10 cellular contexts compared by ENCODE assay signal in genomic region chr16:10827691-10828341, GRCh38. TPM values are rescaled to one million over a fixed set of nuclear protein-coding genes. Genes with fewer than 3 reads are reported as not detected.
DNase-seq lines count a peak whose midpoint lies in the region; ATAC-seq and TF ChIP-seq lines count a peak whose summit lies in the region.
"Had no signal": no experiment of that assay in that cellular context is flagged by ENCODE, and none has a peak within 500 bp of the region (broad histone marks: within the 10 kb centered on the region; RNA-seq: fewer than 3 reads in every experiment).

No MANE protein-coding gene starts in this region.

- no peaks in the 10 kb centered on the region for H3K36me3 Mint-ChIP-seq in activated naive CD4-positive, alpha-beta T cell treated with anti-CD3 and anti-CD28 coated beads, Interleukin-2, amount 50 U/mL, for 72 hours

- H3K36me3 ChIP-seq in BJ (ENCODE audit: control insufficient read depth, insufficient read depth, low read length) = no peaks in the 10 kb centered on the region
- no peaks in the 10 kb centered on the region for H3K36me3 ChIP-seq in heart left ventricle

- H3K27me3 ChIP-seq in BJ (ENCODE audit: control insufficient read depth, insufficient read depth, low read length) = no peaks in the 10 kb centered on the region; the same call in 1 of the 2 replicates
- H3K27me3 ChIP-seq in heart left ventricle = no peaks in the 10 kb centered on the region

- 7 to 17% (median 8%) methylated on average over 10 to 11 of the region's 11 CpGs for WGBS in heart left ventricle, 4 donors

- POLR2A ChIA-PET in BJ (lab: Charles Lee) = no interaction called here

- no peaks in the 10 kb centered on the region for H3K9me3 Mint-ChIP-seq in activated naive CD4-positive, alpha-beta T cell treated with anti-CD3 and anti-CD28 coated beads, Interleukin-2, amount 50 U/mL, for 72 hours

- H3K4me1 ChIP-seq in heart left ventricle = peaks cover 3 to 51% (median 33%) of the 10 kb centered on the region in 12 donors

- DNase-seq in BJ (ENCODE audit: low read depth) = peak; percentile 40
- peak; percentile 38 for DNase-seq in amniotic stem cell (lab: John Stamatoyannopoulos, UW)
- DNase-seq in heart left ventricle = peak; percentile 82 to 91 (median 90)
- peak; percentile 55 for DNase-seq in putamen (ENCODE audit: low spot score)
- no peak for DNase-seq in activated naive CD4-positive, alpha-beta T cell treated with anti-CD3 and anti-CD28 coated beads, Interleukin-2, amount 50 U/mL, for 72 hours (ENCODE audit: low spot score in 2 of 2)
- no peak for DNase-seq in Kasumi-1 (lab: John Stamatoyannopoulos, UW)
- DNase-seq in OCI-M2 (lab: John Stamatoyannopoulos, UW; ENCODE audit: unreplicated experiment) = no peak
- DNase-seq: DND-41, SHP77 treated with DMSO at 0.1 percent for 48 hours had no signal

- intact Hi-C loops in heart left ventricle (cut with DNase I) = loop anchor here in 7 of 10 donors (1.0 to 10.0 kb wide), 13 partner anchors 41 to 441 kb away; partner anchors contain the start of genes NUBP1 (in 3 of the 7), ATF7IP2 (in 1 of the 7) and CIITA (in 1 of the 7)

- no peak for TF ChIP-seq POLR2A in heart left ventricle (IDR thresholded peaks at IDR 0.05)

- CTCF ChIA-PET in BJ (lab: Yijun Ruan, JAX) = no interaction called here

- H3K4me3 ChIP-seq in BJ (ENCODE audit: low read depth, low read length) = no peak overlapping the region
- H3K4me3 ChIP-seq in heart left ventricle = peak overlapping the region in 4 of 12 donors; percentile 6 to 10 (median 8)

- peak overlapping the region; percentile 91 to 99 (median 94) for H3K27ac ChIP-seq in heart left ventricle

- no peak overlapping the region for H3K27ac Mint-ChIP-seq in activated naive CD4-positive, alpha-beta T cell treated with anti-CD3 and anti-CD28 coated beads, Interleukin-2, amount 50 U/mL, for 72 hours

- ATAC-seq in heart left ventricle (peak; percentile 67 to 79 (median 72)), HG03175 (IDR thresholded peaks at IDR 0.05; ENCODE audit: unreplicated experiment) (no peak)
- no peak for ATAC-seq in activated naive CD4-positive, alpha-beta T cell treated with anti-CD3 and anti-CD28 coated beads, Interleukin-2, amount 50 U/mL, for 72 hours

- TF ChIP-seq CTCF in BJ (IDR thresholded peaks at IDR 0.05; ENCODE audit: insufficient read depth, low read depth, low read length) (no peak), heart left ventricle (IDR thresholded peaks at IDR 0.05) (no peak)

- no peaks in the 10 kb centered on the region for H3K9me3 ChIP-seq in heart left ventricle

RNA-seq across cellular contexts. Expression of gene TVP23A, which starts 9.2 kb away (rescaled TPM):
- polyA plus RNA-seq in BJ (2011; rRNA removed) (not detected in 2 replicates), heart left ventricle (under 1 TPM; 0.08 TPM)
- not detected in 2 replicates for polyA minus RNA-seq in BJ (2011; rRNA and poly(A)+ RNA removed)
- total RNA-seq in heart left ventricle = under 1 TPM in 5 of 9 donors, not detected in 4; 0.30 to 0.95 (median 0.34) TPM
- total RNA-seq in activated naive CD4-positive, alpha-beta T cell treated with anti-CD3 and anti-CD28 coated beads, Interleukin-2, amount 50 U/mL, for 72 hours = not detected

RNA-seq across cellular contexts. Expression of gene CIITA, which starts 49.2 kb away (rescaled TPM):
- polyA plus RNA-seq in BJ (2011; rRNA removed) = 0.04 TPM in 1 of 2 replicates, not detected in the other
- polyA minus RNA-seq in BJ (2011; rRNA and poly(A)+ RNA removed) = not detected in 2 replicates
- 10 to 100 TPM in 3 of 9 donors, 1 to 10 TPM in 6; 1.6 to 73.9 (median 8.2) TPM for total RNA-seq in heart left ventricle
- 10 to 100 TPM in 1 of 2 donors, 1 to 10 TPM in 1; 2.6 to 10.8 TPM for polyA plus RNA-seq in heart left ventricle
- 1 to 10 TPM in 1 of 2 donors, under 1 TPM in 1; 0.52 to 2.3 TPM for total RNA-seq in activated naive CD4-positive, alpha-beta T cell treated with anti-CD3 and anti-CD28 coated beads, Interleukin-2, amount 50 U/mL, for 72 hours

Comparison
In these comparisons a context has a peak if more than half of its experiments do, and no peak if none do; other contexts are left out.
1. DNase-seq: peak in BJ (single experiment), amniotic stem cell (single experiment), heart left ventricle (5 of 5) and putamen (single experiment); none in activated naive CD4-positive, alpha-beta T cell treated with anti-CD3 and anti-CD28 coated beads, Interleukin-2, amount 50 U/mL, for 72 hours (0 of 2), Kasumi-1 (0 of 2) and OCI-M2 (single experiment).
2. ATAC-seq: peak in heart left ventricle (4 of 4); none in activated naive CD4-positive, alpha-beta T cell treated with anti-CD3 and anti-CD28 coated beads, Interleukin-2, amount 50 U/mL, for 72 hours (0 of 2) and HG03175 (single experiment).